18 cellular contexts compared by ENCODE assay signal in genomic region chr7:151675521-151675920, GRCh38.
DNase-seq lines count a peak whose midpoint lies in the region; ATAC-seq, FAIRE-seq and TF ChIP-seq lines count a peak whose summit lies in the region.
"Had no signal": no experiment of that assay in that cellular context is flagged by ENCODE, and none has a peak within 500 bp of the region (broad histone marks: within the 10 kb centered on the region; RNA-seq: fewer than 3 reads in every experiment).

No MANE protein-coding gene starts in this region.

- H3K56ac ChIP-seq in IMR-90 (ENCODE audit: extremely low read depth, insufficient read depth, low read length) = no peak overlapping the region

- in situ Hi-C loops in IMR-90 (cut with MboI; ENCODE audit: low sequenced_read_pairs) = no loop called here
- in situ Hi-C loops in K562 (cut with MboI) = no loop called here

- H3K9ac ChIP-seq in IMR-90 (ENCODE audit: low read depth, low read length) (no peak overlapping the region), K562 (ENCODE audit: insufficient read depth in 1 of 2, low read depth in 2 of 2, low read length in 2 of 2) (no peak overlapping the region)
- H3K9ac ChIP-seq: BLaER1 treated with 17β-estradiol and CSF1 and Interleukin-3, amounts not matched to agents 10 nM and 100 nM; GM23248 had no signal

- no peak overlapping the region for H3K4me2 ChIP-seq in IMR-90 (ENCODE audit: low read depth, low read length)
- H3K4me2 ChIP-seq in K562 (ENCODE audit: insufficient read depth, low read length) = no peak overlapping the region
- no peak overlapping the region for H3K4me2 ChIP-seq in osteoblast (ENCODE audit: insufficient read depth, low read length)
- H3K4me2 ChIP-seq: BLaER1 treated with 17β-estradiol and CSF1 and Interleukin-3, amounts not matched to agents 10 nM and 100 nM had no signal

- no peak for TF ChIP-seq CTCF in IMR-90 (conservative IDR thresholded peaks at IDR 0.05; ENCODE audit: low read depth, low read length)
- no peak for TF ChIP-seq CTCF in K562 (IDR thresholded peaks at IDR 0.05 in 2 of 3, conservative IDR thresholded peaks at IDR 0.05 in 1 of 3; ENCODE audit: insufficient read depth in 2 of 3, low read depth in 1 of 3, low read length in 3 of 3)
- TF ChIP-seq CTCF in osteoblast (IDR thresholded peaks at IDR 0.05; ENCODE audit: extremely low read depth, low read depth, low read length) = no peak
- no peak for TF ChIP-seq CTCF in stomach (IDR thresholded peaks at IDR 0.05)

- ATAC-seq in IMR-90 (ENCODE audit: low read depth) (no peak), K562 (no peak), GM21447 (IDR thresholded peaks at IDR 0.05; ENCODE audit: unreplicated experiment) (no peak), GM19351 (IDR thresholded peaks at IDR 0.05; ENCODE audit: unreplicated experiment) (no peak)
- ATAC-seq: GM12878 had no signal

- H3K9me3 ChIP-seq in IMR-90 (ENCODE audit: control insufficient read depth, insufficient read depth, low read length) (no peaks in the 10 kb centered on the region), K562 (replicated peaks; ENCODE audit: control insufficient read depth, insufficient read depth, low read depth, low read length) (no peaks in the 10 kb centered on the region), osteoblast (ENCODE audit: low read depth, low read length) (no peaks in the 10 kb centered on the region), stomach (no peaks in the 10 kb centered on the region)
- H3K9me3 ChIP-seq: BLaER1 treated with 17β-estradiol and CSF1 and Interleukin-3, amounts not matched to agents 10 nM and 100 nM had no signal

- H3K4me3 ChIP-seq in IMR-90 (ENCODE audit: insufficient read depth, low read depth, low read length) (no peak overlapping the region), K562 (no peak overlapping the region), osteoblast (ENCODE audit: insufficient read depth, low read length) (no peak overlapping the region), stomach (no peak overlapping the region)
- H3K4me3 ChIP-seq: BLaER1 treated with 17β-estradiol and CSF1 and Interleukin-3, amounts not matched to agents 10 nM and 100 nM; GM12878; GM23248 had no signal

- no peaks in the 10 kb centered on the region for H3K79me1 ChIP-seq in IMR-90 (ENCODE audit: low read depth in 1 of 2, low read length in 2 of 2)

- H4K5ac ChIP-seq in IMR-90 (ENCODE audit: low read depth, low read length) = no peak overlapping the region

- no TSS peak for BruUV-seq in IMR-90 (replicated peaks; lab: Mats Ljungman, UMichigan)
- BruUV-seq in K562 (replicated peaks; lab: Mats Ljungman, UMichigan) = no TSS peak

- TF ChIP-seq RAD21 in IMR-90 (IDR thresholded peaks at IDR 0.05; ENCODE audit: low read length) (no peak), K562 (CRISPR knock-in tag; conservative IDR thresholded peaks at IDR 0.05 in 1 of 2, IDR thresholded peaks at IDR 0.05 in 1 of 2) (no peak)

- dilution Hi-C loops in IMR-90 (cut with HindIII; ENCODE audit: low sequenced_read_pairs, unreplicated experiment) = no loop called here

- no peak overlapping the region for H3K18ac ChIP-seq in IMR-90 (ENCODE audit: low read depth, low read length)

- H3K36me3 ChIP-seq in IMR-90 (ENCODE audit: control insufficient read depth, insufficient read depth, low read length) (no peaks in the 10 kb centered on the region), K562 (ENCODE audit: control insufficient read depth, insufficient read depth, low read length) (no peaks in the 10 kb centered on the region), osteoblast (ENCODE audit: insufficient read depth, low read length) (no peaks in the 10 kb centered on the region), stomach (peaks cover 0 to 21% (median 2%) of the 10 kb centered on the region in 4 donors)

- no peak overlapping the region for H2BK120ac ChIP-seq in IMR-90 (ENCODE audit: low read depth, low read length)

- H2BK20ac ChIP-seq in IMR-90 (ENCODE audit: low read depth, low read length) = no peak overlapping the region

- H3K14ac ChIP-seq in IMR-90 (replicated peaks; ENCODE audit: low read depth, low read length) = no peak overlapping the region

- H3K27ac ChIP-seq in IMR-90 (ENCODE audit: insufficient read depth, low read length) (no peak overlapping the region), K562 (ENCODE audit: extremely low read depth, low read depth, low read length) (no peak overlapping the region), osteoblast (ENCODE audit: low read depth, low read length) (no peak overlapping the region), stomach (no peak overlapping the region)
- H3K27ac ChIP-seq: BLaER1 treated with 17β-estradiol and CSF1 and Interleukin-3, amounts not matched to agents 10 nM and 100 nM; GM23248; HL-60 had no signal

- H3K9me1 ChIP-seq in IMR-90 (ENCODE audit: insufficient read depth, low read length) (peaks cover 7% of the 10 kb centered on the region), K562 (ENCODE audit: control insufficient read depth, insufficient read depth, low read length) (no peaks in the 10 kb centered on the region)

- H4K8ac ChIP-seq in IMR-90 (ENCODE audit: low read depth in 2 of 2, low read length in 2 of 2) = no peak overlapping the region

- no peaks in the 10 kb centered on the region for H3K27me3 ChIP-seq in IMR-90 (ENCODE audit: control insufficient read depth, insufficient read depth, low read length)
- H3K27me3 ChIP-seq in K562 (ENCODE audit: control insufficient read depth in 2 of 2, insufficient read depth in 2 of 2, low read length in 2 of 2) = peaks cover 59 to 74% of the 10 kb centered on the region in 2 experiments
- no peaks in the 10 kb centered on the region for H3K27me3 ChIP-seq in osteoblast (ENCODE audit: insufficient read depth, low read length)
- H3K27me3 ChIP-seq in stomach = no peaks in the 10 kb centered on the region
- H3K27me3 ChIP-seq: BLaER1 treated with 17β-estradiol and CSF1 and Interleukin-3, amounts not matched to agents 10 nM and 100 nM had no signal

- H3K23ac ChIP-seq in IMR-90 (ENCODE audit: low read depth, low read length) = no peak overlapping the region

- 0 out of 2 replicates have a peak overlapping the region, but pooled peaks have one; percentile 25 for H2AK5ac ChIP-seq in IMR-90 (ENCODE audit: low read depth, low read length)

- WGBS in IMR-90 (ENCODE audit: extremely low coverage in 2 of 2, insufficient read length in 1 of 2), 2 experiments = 90% methylated on average over 7 of the region's 16 CpGs; no CpG with 5 or more reads in 1 of the 2 experiments
- WGBS in K562 (ENCODE audit: insufficient coverage, low coverage, missing lambda C conversion rate) = 2% methylated on average over 16 of the region's 16 CpGs
- WGBS in stomach, 5 donors = 92 to 97% (median 95%) methylated on average over 16 of the region's 16 CpGs

- no peak overlapping the region for H4K91ac ChIP-seq in IMR-90 (ENCODE audit: insufficient read depth, low read depth, low read length)

- CTCF ChIA-PET in IMR-90 (lab: Yijun Ruan, JAX) = no interaction called here
- CTCF ChIA-PET in K562 (lab: Yijun Ruan, JAX; ENCODE audit: low intra/inter-chr PET ratio) = no interaction called here

- H2BK15ac ChIP-seq in IMR-90 (ENCODE audit: low read depth, low read length) = no peak overlapping the region

- no peak for TF ChIP-seq EP300 in K562 (IDR thresholded peaks at IDR 0.05; ENCODE audit: low read length)
- TF ChIP-seq EP300 in stomach (IDR thresholded peaks at IDR 0.05) = no peak

- H2AK9ac ChIP-seq in IMR-90 (replicated peaks; ENCODE audit: low read depth, low read length, poor library complexity) = no peak overlapping the region

- H3K79me2 ChIP-seq in K562 (ENCODE audit: control insufficient read depth, insufficient read depth, low read length) (no peaks in the 10 kb centered on the region), osteoblast (ENCODE audit: insufficient read depth, low read length) (no peaks in the 10 kb centered on the region)

- H4K20me1 ChIP-seq in IMR-90 (ENCODE audit: insufficient read depth, low read length) = no peaks in the 10 kb centered on the region
- no peaks in the 10 kb centered on the region for H4K20me1 ChIP-seq in K562 (replicated peaks; ENCODE audit: control insufficient read depth, insufficient read depth, low read length)
- no peaks in the 10 kb centered on the region for H4K20me1 ChIP-seq in osteoblast (ENCODE audit: insufficient read depth, low read length)
- H4K20me1 ChIP-seq: BLaER1 treated with 17β-estradiol and CSF1 and Interleukin-3, amounts not matched to agents 10 nM and 100 nM had no signal

- DNase-seq in IMR-90 = no peak
- DNase-seq in K562 (ENCODE audit: extremely low read depth in 1 of 4, low spot score in 3 of 4) = no peak
- DNase-seq in osteoblast (ENCODE audit: insufficient read length, low spot score, missing footprints) = peak; percentile 8
- DNase-seq in stomach = peak; percentile 18
- DNase-seq: CD8-positive, alpha-beta memory T cell; COR-L47; DMS 273 treated with DMSO at 0.1 percent for 48 hours; DMS53; DND-41; EL; GM23248; HCEC 1CT had no signal

- POLR2A ChIA-PET in IMR-90 (lab: Charles Lee; ENCODE audit: unreplicated experiment) (no interaction called here), K562 (lab: Yijun Ruan, JAX) (no interaction called here)

- intact Hi-C loops in IMR-90 (cut with micrococcal nuclease) (no loop called here), K562 (cut with micrococcal nuclease) (no loop called here), stomach (cut with DNase I; ENCODE audit: low total_unique reads) (no loop called here)

- H2BK5ac ChIP-seq in IMR-90 (ENCODE audit: low read depth, low read length, poor library complexity, severe bottlenecking) = no peak overlapping the region

- no peak for FAIRE-seq in K562 (lab: Jason Lieb, UNC)
- FAIRE-seq: GM12878, H54 had no signal

- H3K4me1 ChIP-seq in IMR-90 (ENCODE audit: control insufficient read depth, insufficient read depth, low read length) (peaks cover 4% of the 10 kb centered on the region; the same call in 1 of the 2 replicates), K562 (replicated peaks in 1 of 2; ENCODE audit: control insufficient read depth in 2 of 2, insufficient read depth in 2 of 2, low read length in 2 of 2) (peaks cover 0 to 10% of the 10 kb centered on the region in 2 experiments; a peak in 1 of 5 replicates), osteoblast (ENCODE audit: insufficient read depth, low read length) (no peaks in the 10 kb centered on the region), stomach (peaks cover 8 to 51% (median 33%) of the 10 kb centered on the region in 4 donors)

- H2AFZ ChIP-seq in IMR-90 (replicated peaks; ENCODE audit: low read length, poor library complexity) (no peak overlapping the region), K562 (ENCODE audit: low read depth, low read length) (no peak overlapping the region), osteoblast (ENCODE audit: low read length) (no peak overlapping the region)
- H2AFZ ChIP-seq: GM23248 had no signal

- H3K4ac ChIP-seq in IMR-90 (ENCODE audit: low read depth, low read length) = no peak overlapping the region

- TF ChIP-seq POLR2A in IMR-90 (IDR thresholded peaks at IDR 0.05; ENCODE audit: low read depth, low read length) (no peak), K562 (conservative IDR thresholded peaks at IDR 0.05) (no peak), stomach (IDR thresholded peaks at IDR 0.05) (no peak)

TF ChIP-seq in IMR-90, 13 proteins besides CTCF, POLR2A, EP300 and RAD21 (continues in another document):
- TF ChIP-seq MXI1 (IDR thresholded peaks at IDR 0.05; ENCODE audit: borderline replicate concordance, low read depth, low read length) = no peak
- no peak for TF ChIP-seq BHLHE40 (IDR thresholded peaks at IDR 0.05; ENCODE audit: low read depth, low read length)

TF ChIP-seq in K562, 482 proteins besides CTCF, POLR2A, EP300 and RAD21 (continues in another document):
- TF ChIP-seq EZH2 (IDR thresholded peaks at IDR 0.05; ENCODE audit: borderline replicate concordance, low read depth, low read length) = 0 out of 2 replicates have a peak, but pooled peaks have one; percentile 57

Comparison
In these comparisons a context has a peak if more than half of its experiments do, and no peak if none do; other contexts are left out.
1. DNase-seq: peak in osteoblast (single experiment) and stomach (single experiment); none in IMR-90 (single experiment) and K562 (0 of 4).